ENCODE assay signal across 10 cellular contexts in the genomic region with DNA sequence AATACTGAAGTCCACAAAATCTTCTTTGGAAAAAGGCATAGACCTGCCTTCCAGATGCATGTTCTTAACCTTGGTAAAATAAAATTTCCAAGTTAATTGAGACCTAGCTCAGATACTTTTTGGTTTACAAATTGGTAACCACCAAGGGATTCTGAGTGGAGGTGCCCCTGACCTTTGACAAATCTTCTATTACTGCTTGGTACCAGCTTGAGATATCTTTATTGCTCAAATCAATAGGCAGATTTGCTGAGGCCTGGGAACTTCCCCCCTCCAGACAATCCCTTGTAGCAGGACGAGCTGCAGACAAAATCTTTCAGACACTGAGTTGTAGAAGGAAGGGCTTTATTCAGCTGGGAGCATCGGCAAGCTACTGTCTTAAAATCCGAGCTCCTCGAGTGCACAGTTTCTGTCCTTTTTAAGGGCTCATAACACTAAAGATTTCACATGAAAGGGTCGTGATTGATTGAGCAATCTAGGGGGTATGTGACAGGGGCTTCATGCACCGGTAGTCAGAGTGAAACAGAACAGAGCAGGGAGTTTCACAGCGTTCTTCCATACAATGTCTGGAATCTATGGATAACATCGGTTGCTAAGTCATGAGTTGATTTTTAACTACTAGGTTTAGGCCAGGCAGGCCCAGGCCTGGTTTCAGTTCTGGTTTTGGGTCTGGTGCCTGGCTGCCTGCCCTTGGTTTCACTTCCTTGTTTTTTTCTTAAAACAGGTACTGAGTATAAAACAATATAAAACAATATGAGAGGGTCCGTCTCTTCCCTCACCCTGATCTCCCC. TPM values are rescaled to one million over a fixed set of nuclear protein-coding genes. Genes with fewer than 3 reads are reported as not detected.
A peak's percentile ranks its signal among the peaks of the same experiment; 100 is the strongest.
DNase-seq lines count a peak whose midpoint lies in the region; ATAC-seq and TF ChIP-seq lines count a peak whose summit lies in the region.
"Not testable (repeated sequence)": the region's sequence is repeated elsewhere in the genome, so short reads cannot be mapped to it uniquely, and the experiment has no call there.
"Had no signal": no experiment of that assay in that cellular context is flagged by ENCODE, and none has a peak within 500 bp of the region (broad histone marks: within the 10 kb centered on the region; RNA-seq: fewer than 3 reads in every experiment).

No MANE protein-coding gene starts in this region.

- peak overlapping the region; percentile 92 for H2AFZ ChIP-seq in KMS-11 (ENCODE audit: low read depth)

- not testable (repeated sequence) for TF ChIP-seq CTCF in KMS-11 (conservative IDR thresholded peaks at IDR 0.05; ENCODE audit: low read depth, low read length)

- peak; percentile 77 for ATAC-seq in GM18520 (IDR thresholded peaks at IDR 0.05; ENCODE audit: unreplicated experiment)
- peak; percentile 93 for ATAC-seq in GM19463 (IDR thresholded peaks at IDR 0.05; ENCODE audit: unreplicated experiment)
- peak; percentile 85 for ATAC-seq in HG02588 (IDR thresholded peaks at IDR 0.05; ENCODE audit: unreplicated experiment)
- ATAC-seq in HG03135 (IDR thresholded peaks at IDR 0.05; ENCODE audit: unreplicated experiment) = peak; percentile 87

- peak overlapping the region; percentile 42 for H3K56ac ChIP-seq in mesendoderm (ENCODE audit: low read length)

- not testable (repeated sequence) for H3K18ac ChIP-seq in mesendoderm (ENCODE audit: low read length)

- not testable (repeated sequence) for H3K79me1 ChIP-seq in mesendoderm (ENCODE audit: low read length)

- H3K9ac ChIP-seq in BLaER1; mesendoderm (ENCODE audit: low read length): not testable (repeated sequence)
- H3K9ac ChIP-seq in KMS-11 = peak overlapping the region; percentile 83

- WGBS in mesendoderm (ENCODE audit: extremely low coverage, insufficient coverage, low lambda C conversion rate) = no CpG with 5 or more reads among the region's 9 CpGs

- not testable (repeated sequence) for H4K5ac ChIP-seq in mesendoderm (ENCODE audit: low read length)

- not testable (repeated sequence) for H4K20me1 ChIP-seq in BLaER1; KMS-11 (ENCODE audit: insufficient read depth)

- not testable (repeated sequence) for H3K36me3 ChIP-seq in BLaER1; KMS-11 (ENCODE audit: insufficient read depth); mesendoderm (ENCODE audit: control insufficient read depth, insufficient read depth, low read length)

- H3K23ac ChIP-seq in mesendoderm (ENCODE audit: low read length) = not testable (repeated sequence)

- not testable (repeated sequence) for H2BK120ac ChIP-seq in mesendoderm (ENCODE audit: low read depth, low read length)

- H3K4me3 ChIP-seq in BLaER1; KMS-11 (IDR thresholded peaks at IDR 0.05; ENCODE audit: insufficient read depth, low read depth, low read length); mesendoderm (ENCODE audit: low read length): not testable (repeated sequence)

- not testable (repeated sequence) for H2BK5ac ChIP-seq in mesendoderm (ENCODE audit: low read length)

- peak overlapping the region; percentile 42 for H3K4me2 ChIP-seq in BLaER1
- H3K4me2 ChIP-seq in KMS-11 = peak overlapping the region; percentile 95
- H3K4me2 ChIP-seq in mesendoderm (ENCODE audit: low read length) = not testable (repeated sequence)

- DNase-seq in SK-N-DZ (ENCODE audit: low spot score) = peak; percentile 27
- DNase-seq in mesendoderm = not testable (repeated sequence)

- H3K27me3 ChIP-seq in BLaER1; KMS-11 (ENCODE audit: insufficient read depth, low read depth); mesendoderm (ENCODE audit: insufficient read depth, low read length, poor library complexity): not testable (repeated sequence)

- not testable (repeated sequence) for H2BK15ac ChIP-seq in mesendoderm (replicated peaks; ENCODE audit: low read depth)

- H3K79me2 ChIP-seq in KMS-11 (ENCODE audit: insufficient read depth, low read depth); mesendoderm (ENCODE audit: control insufficient read depth, insufficient read depth, low read length): not testable (repeated sequence)

- H3K27ac ChIP-seq in BLaER1; mesendoderm (ENCODE audit: low read depth, low read length): not testable (repeated sequence)
- peak overlapping the region; percentile 97 for H3K27ac ChIP-seq in KMS-11

- H3K9me3 ChIP-seq in BLaER1 = not testable (repeated sequence)

- not testable (repeated sequence) for H3K4ac ChIP-seq in mesendoderm (ENCODE audit: low read depth, low read length)

- not testable (repeated sequence) for H2AK5ac ChIP-seq in mesendoderm (ENCODE audit: low read length)

- H3K4me1 ChIP-seq in BLaER1 = peaks cover 17% of the 10 kb centered on the region
- H3K4me1 ChIP-seq in KMS-11 (ENCODE audit: low read depth, poor library complexity, severe bottlenecking) = peaks cover 33% of the 10 kb centered on the region
- not testable (repeated sequence) for H3K4me1 ChIP-seq in mesendoderm (ENCODE audit: control insufficient read depth, low read depth, low read length)

- not testable (repeated sequence) for H4K8ac ChIP-seq in mesendoderm (ENCODE audit: low read depth, low read length)

RNA-seq across cellular contexts. Expression of a gene that starts 41.8 kb away (rescaled TPM):
- polyA plus RNA-seq in SK-N-DZ (2014; cell fraction: cytosol; rRNA removed) = not detected in 2 replicates
- not detected in 2 replicates for polyA plus RNA-seq in SK-N-DZ (2014; cell fraction: nucleus; rRNA removed)
- polyA plus RNA-seq in mesendoderm (2013, experiment 1 of 2) = not detected
- 0.01 TPM for polyA plus RNA-seq in mesendoderm (2013, experiment 2 of 2)
- polyA plus RNA-seq: esophagus, smooth muscle cell had no signal
